Comparison of ENCODE assay signal across 8 cellular contexts in the genomic region with DNA sequence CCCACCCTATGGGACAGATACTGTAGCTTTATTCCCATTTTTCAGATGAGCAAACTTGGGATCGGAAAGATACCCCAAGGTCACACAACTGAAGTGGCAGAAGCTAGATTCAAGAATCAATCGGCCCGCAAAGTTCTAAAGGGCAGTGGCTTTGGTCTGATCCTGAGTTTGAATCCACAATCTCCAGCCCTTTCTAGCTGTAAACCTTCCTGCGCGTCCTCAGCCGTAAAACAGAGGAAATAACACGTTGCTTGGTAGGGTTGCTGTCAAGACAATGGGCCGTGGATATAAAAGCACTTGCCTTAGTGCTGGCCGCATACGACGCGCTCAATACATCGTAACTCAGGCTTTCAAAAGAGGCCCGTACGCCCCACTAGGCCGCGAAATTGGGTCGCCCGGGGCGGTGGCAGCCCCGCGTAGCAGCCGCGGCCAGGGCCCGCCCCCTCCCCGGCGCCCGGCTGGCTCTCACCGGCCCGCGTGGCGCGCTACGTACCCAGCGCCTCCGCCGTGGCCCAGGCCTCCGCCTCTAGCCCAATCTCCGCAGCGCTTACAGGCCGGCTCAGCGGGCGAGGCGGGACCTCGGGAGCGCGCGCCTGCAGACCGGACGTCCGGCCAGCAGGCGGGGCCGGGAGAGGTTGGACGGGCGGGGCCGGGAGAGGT. TPM values are rescaled to one million over a fixed set of nuclear protein-coding genes. Genes with fewer than 3 reads are reported as not detected.
DNase-seq lines count a peak whose midpoint lies in the region; ATAC-seq and TF ChIP-seq lines count a peak whose summit lies in the region.

A gene with protein sequence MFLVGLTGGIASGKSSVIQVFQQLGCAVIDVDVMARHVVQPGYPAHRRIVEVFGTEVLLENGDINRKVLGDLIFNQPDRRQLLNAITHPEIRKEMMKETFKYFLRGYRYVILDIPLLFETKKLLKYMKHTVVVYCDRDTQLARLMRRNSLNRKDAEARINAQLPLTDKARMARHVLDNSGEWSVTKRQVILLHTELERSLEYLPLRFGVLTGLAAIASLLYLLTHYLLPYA (minus strand): TSS at position 573 of the 660 bp plus-strand sequence. CDS start 16,747 bp downstream, outside the sequence.

- H3K4me3 ChIP-seq in AG09309 (ENCODE audit: control insufficient read depth, low read depth, low read length), result peak within 1 kb of the TSS; percentile 55
- H3K4me3 ChIP-seq in kidney epithelial cell (ENCODE audit: low read depth, low read length), result peak within 1 kb of the TSS; percentile 69

- DNase-seq in AG09309 (ENCODE audit: low read depth), result peak; percentile 76
- peak; percentile 90 for DNase-seq in NCI-H446 treated with DMSO at 0.1 percent for 48 hours (lab: John Stamatoyannopoulos, UW)
- DNase-seq in activated CD4-positive, alpha-beta T cell treated with anti-CD3 and anti-CD28 coated beads for 1 hour, result peak; percentile 80
- peak; percentile 48 to 60 for DNase-seq in cerebellar nuclear complex (lab: John Stamatoyannopoulos, UW)
- peak; percentile 79 for DNase-seq in kidney epithelial cell (ENCODE audit: low read depth)
- peak; percentile 95 for DNase-seq in stimulated activated CD4-positive, alpha-beta T cell treated with anti-CD3 and anti-CD28 coated beads, Interleukin-15, amount 100 ng/mL, for 24 hours

- no peak for TF ChIP-seq CTCF in AG09309 (IDR thresholded peaks at IDR 0.05; ENCODE audit: control insufficient read depth, insufficient read depth, low read depth, low read length, missing control alignments)
- TF ChIP-seq CTCF in kidney epithelial cell (IDR thresholded peaks at IDR 0.05; ENCODE audit: insufficient read depth, low read length, poor library complexity, severe bottlenecking), result no peak

- no peaks in the 10 kb centered on the region for H3K27me3 ChIP-seq in kidney epithelial cell (ENCODE audit: control insufficient read depth, insufficient read depth, low read length)

- H3K36me3 ChIP-seq in kidney epithelial cell (ENCODE audit: control insufficient read depth, insufficient read depth, low read length), result no peaks in the 10 kb centered on the region

- ATAC-seq in GM19043 (IDR thresholded peaks at IDR 0.05; ENCODE audit: low read depth, unreplicated experiment) (peak; percentile 87), HG03354 (IDR thresholded peaks at IDR 0.05; ENCODE audit: poor library complexity, severe bottlenecking, unreplicated experiment) (peak; percentile 93)

RNA-seq across cellular contexts. Expression of the gene that starts here (rescaled TPM):
- 61.5 and 65.9 TPM in 2 replicates for total RNA-seq in kidney epithelial cell

Comparison
In these comparisons a context has a peak if more than half of its experiments do, and no peak if none do; other contexts are left out.
1. Peak in every context shown above with its lines: DNase-seq, ATAC-seq and H3K4me3 ChIP-seq.